In genomic region chr7:128379900-128380806, GRCh38 we compare ENCODE assay signal across 16 cellular contexts. TPM values are rescaled to one million over a fixed set of nuclear protein-coding genes. Genes with fewer than 3 reads are reported as not detected.
"Had no signal": no experiment of that assay in that cellular context is flagged by ENCODE, and none has a peak within 500 bp of the region (broad histone marks: within the 10 kb centered on the region; RNA-seq: fewer than 3 reads in every experiment).

No MANE protein-coding gene starts in this region.

- DNase-seq: activated CD4-positive, CD25-positive, alpha-beta regulatory T cell; aorta; foreskin melanocyte; heart right ventricle; midbrain; naive B cell; right lobe of liver; stomach had no signal

- H3K9me3 ChIP-seq: breast epithelium, heart right ventricle, right lobe of liver, stomach, testis had no signal

- ATAC-seq: heart right ventricle, left colon, right lobe of liver had no signal

- H3K27me3 Mint-ChIP-seq: activated naive CD8-positive, alpha-beta T cell treated with anti-CD3 and anti-CD28 coated beads, Interleukin-2, amount 50 U/mL, for 24 hours; dendritic cell treated with granulocyte-macrophage colony-stimulating factor and Interleukin-4, amounts not matched to agents 40 ng/mL and 50 ng/mL, for 4 days had no signal

- H3K27ac ChIP-seq: breast epithelium, heart right ventricle, right lobe of liver, stomach, testis had no signal

- H3K36me3 Mint-ChIP-seq: naive B cell had no signal

- H3K4me3 ChIP-seq: breast epithelium, heart right ventricle, lung, right lobe of liver, stomach, testis had no signal

- H3K27me3 ChIP-seq: breast epithelium, heart right ventricle, right lobe of liver, stomach, testis had no signal

- H3K4me3 Mint-ChIP-seq: activated CD4-positive, alpha-beta T cell treated with anti-CD3 and anti-CD28 coated beads, Interleukin-2, amount 10 ng/mL, durations not matched to agents 7 days and 5 days; activated naive CD4-positive, alpha-beta T cell treated with anti-CD3 and anti-CD28 coated beads for 36 hours; activated naive CD8-positive, alpha-beta T cell treated with anti-CD3 and anti-CD28 coated beads, Interleukin-2, amount 50 U/mL, for 24 hours; dendritic cell treated with granulocyte-macrophage colony-stimulating factor and Interleukin-4, amounts not matched to agents 40 ng/mL and 50 ng/mL, for 4 days; naive B cell had no signal

- H3K4me1 ChIP-seq: breast epithelium, right lobe of liver, stomach, testis had no signal

- H3K36me3 ChIP-seq: breast epithelium, heart right ventricle, right lobe of liver, stomach had no signal

- H3K4me1 Mint-ChIP-seq: activated naive CD8-positive, alpha-beta T cell treated with anti-CD3 and anti-CD28 coated beads, Interleukin-2, amount 50 U/mL, for 24 hours; naive B cell had no signal

- H3K9me3 Mint-ChIP-seq: activated CD4-positive, alpha-beta T cell treated with anti-CD3 and anti-CD28 coated beads, Interleukin-2, amount 10 ng/mL, durations not matched to agents 7 days and 5 days; activated naive CD4-positive, alpha-beta T cell treated with anti-CD3 and anti-CD28 coated beads for 36 hours; activated naive CD8-positive, alpha-beta T cell treated with anti-CD3 and anti-CD28 coated beads, Interleukin-2, amount 50 U/mL, for 24 hours; dendritic cell treated with granulocyte-macrophage colony-stimulating factor and Interleukin-4, amounts not matched to agents 40 ng/mL and 50 ng/mL, for 4 days; naive B cell had no signal

- H3K27ac Mint-ChIP-seq: activated CD4-positive, alpha-beta T cell treated with anti-CD3 and anti-CD28 coated beads, Interleukin-2, amount 10 ng/mL, durations not matched to agents 7 days and 5 days; activated naive CD4-positive, alpha-beta T cell treated with anti-CD3 and anti-CD28 coated beads for 36 hours; activated naive CD8-positive, alpha-beta T cell treated with anti-CD3 and anti-CD28 coated beads, Interleukin-2, amount 50 U/mL, for 24 hours had no signal

RNA-seq across cellular contexts. Expression of gene PRRT4, which starts 18.7 kb away (rescaled TPM):
- total RNA-seq: stomach had no signal
